ENCODE assay signal across 1 cellular context in the genomic region with DNA sequence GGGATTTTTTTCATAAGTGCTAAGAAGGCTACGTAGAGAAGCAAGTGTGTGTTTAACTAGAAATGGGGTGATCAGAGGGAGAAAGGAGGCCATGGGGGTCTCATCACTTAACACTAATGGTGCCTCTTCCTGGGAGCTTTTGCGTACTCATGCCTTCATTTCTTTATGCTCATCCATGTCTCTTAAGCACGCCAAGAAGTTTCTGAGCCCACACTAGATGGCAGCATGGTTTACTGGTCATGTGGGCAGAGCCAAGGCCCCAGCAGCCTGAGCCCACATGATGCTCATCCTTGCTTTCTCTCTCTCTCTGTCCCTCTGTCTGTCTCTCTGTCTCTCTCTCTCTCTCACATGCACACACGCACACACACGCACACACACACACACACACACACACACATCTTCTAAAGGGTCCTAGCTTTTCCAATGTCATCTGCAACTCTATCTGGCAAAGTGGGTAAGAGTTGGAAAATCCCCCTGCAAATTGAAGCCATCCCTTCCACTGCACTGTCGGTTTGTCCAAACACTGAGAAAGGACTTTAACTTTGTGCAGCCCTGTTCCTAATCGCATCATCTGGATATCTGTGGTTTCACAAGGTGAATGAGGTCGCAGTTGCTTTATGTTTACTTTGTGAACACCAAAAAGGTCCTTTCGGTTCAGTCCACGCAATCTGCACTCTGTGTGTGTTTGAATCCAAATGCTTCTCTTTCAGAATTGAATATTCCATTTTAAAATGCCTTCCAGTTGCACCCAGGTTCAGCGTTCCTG.
TF ChIP-seq lines count a peak whose summit lies in the region.

No MANE protein-coding gene starts in this region.

TF ChIP-seq in IMR-90, 13 proteins besides CTCF, POLR2A, EP300 and RAD21 (continued from another document):
- TF ChIP-seq RFX5 (IDR thresholded peaks at IDR 0.05; ENCODE audit: low read depth, low read length): no peak
- TF ChIP-seq MXI1 (IDR thresholded peaks at IDR 0.05; ENCODE audit: borderline replicate concordance, low read depth, low read length): no peak
